Comparison of ENCODE assay signal across 20 cellular contexts in the genomic region with DNA sequence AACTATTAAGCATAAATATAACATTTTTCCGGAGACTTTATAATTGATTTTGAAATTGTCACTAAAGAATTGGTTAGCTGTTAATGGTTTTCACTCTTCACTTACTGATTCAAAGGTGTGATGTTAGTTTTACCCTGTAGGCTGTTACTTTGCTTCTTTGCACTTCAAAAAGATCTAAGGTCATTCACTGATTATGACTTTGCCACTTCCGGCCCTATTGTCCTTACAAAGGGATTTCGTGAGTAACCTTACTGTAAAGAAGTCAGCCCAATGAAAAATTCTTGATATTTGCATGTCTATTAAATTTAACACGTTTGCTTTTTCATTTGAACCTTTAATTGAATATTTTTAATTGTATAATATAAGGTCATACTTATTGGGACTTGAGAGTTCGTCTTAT.
DNase-seq lines count a peak whose midpoint lies in the region; ATAC-seq and TF ChIP-seq lines count a peak whose summit lies in the region.
"Had no signal": no experiment of that assay in that cellular context is flagged by ENCODE, and none has a peak within 500 bp of the region (broad histone marks: within the 10 kb centered on the region; RNA-seq: fewer than 3 reads in every experiment).

No MANE protein-coding gene starts in this region.

- peaks cover 54% of the 10 kb centered on the region for H3K4me1 Mint-ChIP-seq in Caco-2 (ENCODE audit: low read depth, unreplicated experiment)
- peaks cover 74% of the 10 kb centered on the region for H3K4me1 Mint-ChIP-seq in endodermal cell

- no peaks in the 10 kb centered on the region for H3K9me3 Mint-ChIP-seq in Caco-2 (ENCODE audit: unreplicated experiment)
- no peaks in the 10 kb centered on the region for H3K9me3 Mint-ChIP-seq in endodermal cell
- H3K9me3 Mint-ChIP-seq: IgD-negative memory B cell had no signal

- no peak overlapping the region for H3K23ac ChIP-seq in trophoblast cell (ENCODE audit: low read length)

- no peak overlapping the region for H3K9ac ChIP-seq in HUES6 (ENCODE audit: low read length)
- no peak overlapping the region for H3K9ac ChIP-seq in endodermal cell (ENCODE audit: extremely low read depth, low read length, poor library complexity, severe bottlenecking)
- no peak overlapping the region for H3K9ac ChIP-seq in trophoblast cell (ENCODE audit: low read length)
- no peak overlapping the region for H3K9ac ChIP-seq in GM23248

- no peak overlapping the region for H3K4ac ChIP-seq in trophoblast cell (ENCODE audit: low read depth, low read length)

- CTCF ChIA-PET in Caco-2 (lab: Charles Lee): no interaction called here

- H4K12ac ChIP-seq in trophoblast cell (ENCODE audit: low read depth, low read length): no peak overlapping the region

- peak overlapping the region; percentile 64; the same call in 1 of the 2 replicates for H3K27ac ChIP-seq in HUES6 (ENCODE audit: low read depth, low read length)
- no peak overlapping the region for H3K27ac ChIP-seq in endodermal cell (ENCODE audit: low read depth, low read length)
- H3K27ac ChIP-seq in trophoblast cell (ENCODE audit: low read depth, low read length): peak overlapping the region; percentile 74
- H3K27ac ChIP-seq in GM23248: no peak overlapping the region
- H3K27ac ChIP-seq: Peyer's patch had no signal

- H3K36me3 Mint-ChIP-seq in Caco-2 (ENCODE audit: insufficient read depth, unreplicated experiment) (peaks cover 7% of the 10 kb centered on the region), endodermal cell (ENCODE audit: low read depth) (no peaks in the 10 kb centered on the region)
- H3K36me3 Mint-ChIP-seq: IgD-negative memory B cell had no signal

- H3K36me3 ChIP-seq in Caco-2 (ENCODE audit: control insufficient read depth, insufficient read depth, low read length) (no peaks in the 10 kb centered on the region), HUES6 (ENCODE audit: control insufficient read depth, insufficient read depth, low read length) (no peaks in the 10 kb centered on the region), endodermal cell (ENCODE audit: control insufficient read depth, insufficient read depth, low read length) (no peaks in the 10 kb centered on the region), trophoblast cell (ENCODE audit: control insufficient read depth in 1 of 2, insufficient read depth in 2 of 2, low read length in 2 of 2) (no peaks in the 10 kb centered on the region), GM23248 (ENCODE audit: low read depth) (no peaks in the 10 kb centered on the region), MG63 (no peaks in the 10 kb centered on the region)
- H3K36me3 ChIP-seq: BE2C, Peyer's patch had no signal

- no peak overlapping the region for H4K8ac ChIP-seq in trophoblast cell (ENCODE audit: low read depth, low read length)

- H3K4me3 ChIP-seq in Caco-2 (ENCODE audit: low read depth, low read length): no peak overlapping the region
- no peak overlapping the region; the same call in 1 of the 2 replicates for H3K4me3 ChIP-seq in HUES6 (ENCODE audit: low read depth, low read length)
- peak overlapping the region; percentile 28 for H3K4me3 ChIP-seq in endodermal cell (ENCODE audit: low read length)
- no peak overlapping the region for H3K4me3 ChIP-seq in trophoblast cell (ENCODE audit: low read depth, low read length)
- no peak overlapping the region for H3K4me3 ChIP-seq in GM23248
- no peak overlapping the region for H3K4me3 ChIP-seq in MG63
- H3K4me3 ChIP-seq: Peyer's patch had no signal

- no peaks in the 10 kb centered on the region for H4K20me1 ChIP-seq in GM23248 (ENCODE audit: insufficient read depth)

- H3K14ac ChIP-seq in trophoblast cell (ENCODE audit: low read length): no peak overlapping the region

- WGBS in endodermal cell (ENCODE audit: insufficient coverage in 1 of 2, insufficient read length in 1 of 2), 2 experiments: 25 to 50% methylated on average over 1 to 4 of the region's 5 CpGs
- WGBS in trophoblast cell (ENCODE audit: extremely low coverage, insufficient coverage, insufficient read length): no CpG with 5 or more reads among the region's 5 CpGs
- 74 to 76% methylated on average over 5 of the region's 5 CpGs for WGBS in GM23248 (ENCODE audit: low coverage in 1 of 2, low lambda C conversion rate in 2 of 2, missing lambda C conversion rate in 2 of 2), 2 experiments

- H3K79me2 ChIP-seq in trophoblast cell (ENCODE audit: control insufficient read depth, insufficient read depth, low read length, poor library complexity) (peaks cover 3% of the 10 kb centered on the region), GM23248 (ENCODE audit: insufficient read depth) (no peaks in the 10 kb centered on the region)

- H3K27ac Mint-ChIP-seq in Caco-2 (ENCODE audit: unreplicated experiment): peak overlapping the region; percentile 68
- H3K27ac Mint-ChIP-seq in endodermal cell: no peak overlapping the region
- H3K27ac Mint-ChIP-seq: IgD-negative memory B cell had no signal

- no peaks in the 10 kb centered on the region for H3K9me3 ChIP-seq in Caco-2
- no peaks in the 10 kb centered on the region for H3K9me3 ChIP-seq in HUES6 (ENCODE audit: control insufficient read depth, insufficient read depth, low read depth, low read length)
- no peaks in the 10 kb centered on the region for H3K9me3 ChIP-seq in endodermal cell (ENCODE audit: control insufficient read depth, low read length)
- no peaks in the 10 kb centered on the region for H3K9me3 ChIP-seq in trophoblast cell (ENCODE audit: insufficient read depth, low read depth, low read length)
- H3K9me3 ChIP-seq in GM23248 (ENCODE audit: low read depth): no peaks in the 10 kb centered on the region
- H3K9me3 ChIP-seq in MG63: no peaks in the 10 kb centered on the region
- H3K9me3 ChIP-seq: BE2C, Peyer's patch had no signal

- no peak overlapping the region for H2AFZ ChIP-seq in trophoblast cell (ENCODE audit: insufficient read depth, low read length, poor library complexity)
- no peak overlapping the region for H2AFZ ChIP-seq in GM23248

- H4K91ac ChIP-seq in trophoblast cell (ENCODE audit: low read depth, low read length): no peak overlapping the region

- no peaks in the 10 kb centered on the region for H3F3A ChIP-seq in GM23248 (ENCODE audit: insufficient read depth)

- H3K27me3 Mint-ChIP-seq in Caco-2 (ENCODE audit: insufficient read depth, unreplicated experiment): no peaks in the 10 kb centered on the region
- H3K27me3 Mint-ChIP-seq in endodermal cell (ENCODE audit: insufficient read depth): peaks cover 63% of the 10 kb centered on the region

- peaks cover 14% of the 10 kb centered on the region for H3K79me1 ChIP-seq in trophoblast cell (ENCODE audit: low read length)

- H2BK5ac ChIP-seq in trophoblast cell (ENCODE audit: low read depth, low read length, poor library complexity): no peak overlapping the region

- peaks cover 4% of the 10 kb centered on the region; the same call in 1 of the 2 replicates for H3K9me2 ChIP-seq in GM23248 (ENCODE audit: insufficient read depth)

- POLR2A ChIA-PET in Caco-2 (lab: Charles Lee): no interaction called here

- no peak overlapping the region for H3K4me2 ChIP-seq in trophoblast cell (ENCODE audit: low read length)
- no peak overlapping the region for H3K4me2 ChIP-seq in GM23248 (ENCODE audit: unreplicated experiment)

- intact Hi-C loops in Caco-2 (cut with micrococcal nuclease; ENCODE audit: unreplicated experiment): loop anchor here (5.0 kb wide), 2 partner anchors 46 to 61 kb away; a partner anchor contains a TSS

- in situ Hi-C loops in GM23248 (cut with MboI): no loop called here

- H3K27me3 ChIP-seq in Caco-2 (replicated peaks; ENCODE audit: control insufficient read depth, insufficient read depth, low read length) (no peaks in the 10 kb centered on the region), HUES6 (ENCODE audit: control insufficient read depth, insufficient read depth, low read length) (no peaks in the 10 kb centered on the region), endodermal cell (ENCODE audit: control insufficient read depth, insufficient read depth, low read length, poor library complexity, severe bottlenecking) (peaks cover 39% of the 10 kb centered on the region), trophoblast cell (ENCODE audit: insufficient read depth, low read length) (no peaks in the 10 kb centered on the region), GM23248 (replicated peaks; ENCODE audit: insufficient read depth) (no peaks in the 10 kb centered on the region), MG63 (no peaks in the 10 kb centered on the region)
- H3K27me3 ChIP-seq: BE2C, Peyer's patch had no signal

- no peak overlapping the region for H2BK120ac ChIP-seq in trophoblast cell (ENCODE audit: insufficient read depth, low read length, poor library complexity)

- no peak overlapping the region for H2BK12ac ChIP-seq in trophoblast cell (ENCODE audit: low read length)

- DNase-seq in Caco-2 (no peak), endodermal cell (no peak), trophoblast cell (no peak), GM23248 (no peak), MG63 (no peak)
- no peak for DNase-seq in stimulated activated naive CD8-positive, alpha-beta T cell treated with anti-CD3 and anti-CD28 coated beads, Interleukin-15, Interleukin-2, amounts not matched to agents 100 U/mL and 50 U/mL, for 24 hours
- DNase-seq: BE2C, COR-L47, DMS153, GF-D8, GOT3, NCI-H1694, NCI-H2081, NCI-H2171, NCI-H345, NCI-H524, NCI-H82, Peyer's patch had no signal

- H3K4me3 Mint-ChIP-seq in Caco-2 (ENCODE audit: unreplicated experiment): no peak overlapping the region
- no peak overlapping the region for H3K4me3 Mint-ChIP-seq in endodermal cell
- H3K4me3 Mint-ChIP-seq: IgD-negative memory B cell had no signal

- H3K18ac ChIP-seq in trophoblast cell (ENCODE audit: low read length): no peak overlapping the region

- no TSS peak for BruUV-seq in Caco-2 (replicated peaks; lab: Mats Ljungman, UMichigan)

- no peak for ATAC-seq in stimulated activated naive CD8-positive, alpha-beta T cell treated with anti-CD3 and anti-CD28 coated beads, Interleukin-15, Interleukin-2, amounts not matched to agents 100 U/mL and 50 U/mL, for 24 hours

- TF ChIP-seq CTCF in Caco-2 (IDR thresholded peaks at IDR 0.05; ENCODE audit: insufficient read depth in 1 of 2, low read depth in 1 of 2, low read length in 1 of 2, severe bottlenecking in 1 of 2, unreplicated experiment in 1 of 2) (no peak), endodermal cell (conservative IDR thresholded peaks at IDR 0.05) (peak; percentile 33)

- no peak overlapping the region for H2AK5ac ChIP-seq in trophoblast cell (ENCODE audit: low read length)

- H3K4me1 ChIP-seq in Caco-2: peaks cover 90% of the 10 kb centered on the region
- peaks cover 57% of the 10 kb centered on the region for H3K4me1 ChIP-seq in HUES6 (ENCODE audit: control insufficient read depth, insufficient read depth, low read length)
- H3K4me1 ChIP-seq in endodermal cell (ENCODE audit: control insufficient read depth, insufficient read depth, low read length): peaks cover 15% of the 10 kb centered on the region
- H3K4me1 ChIP-seq in trophoblast cell (ENCODE audit: control insufficient read depth in 1 of 2, insufficient read depth in 2 of 2, low read length in 2 of 2): peaks cover 8 to 12% of the 10 kb centered on the region in 2 experiments
- peaks cover 21% of the 10 kb centered on the region for H3K4me1 ChIP-seq in GM23248 (ENCODE audit: insufficient read depth)
- H3K4me1 ChIP-seq: BE2C, Peyer's patch had no signal

Comparison
In these comparisons a context has a peak if more than half of its experiments do, and no peak if none do; other contexts are left out.
1. H3K27ac ChIP-seq: peak in HUES6 (single experiment) and trophoblast cell (single experiment); none in endodermal cell (single experiment) and GM23248 (single experiment).